8 cellular contexts compared by ENCODE assay signal in the genomic region with DNA sequence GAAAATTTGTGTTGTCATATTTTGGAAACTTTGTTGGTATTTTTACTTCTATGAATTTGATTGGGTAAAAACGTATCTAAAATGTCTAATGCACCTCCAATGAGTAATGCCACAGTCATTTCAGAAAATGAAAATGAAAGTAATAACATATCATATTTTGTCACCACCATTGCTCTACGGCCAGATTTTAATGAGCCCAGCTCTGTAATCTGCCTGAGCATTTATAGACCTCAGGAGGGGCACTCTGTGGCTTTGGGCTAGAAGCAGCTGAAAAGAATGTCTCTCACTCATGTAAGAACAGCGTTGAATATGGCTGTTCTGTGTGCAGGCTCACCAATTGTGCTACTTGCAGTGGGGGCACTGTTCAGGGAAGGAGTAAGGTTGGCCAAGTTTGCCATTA. TPM values are rescaled to one million over a fixed set of nuclear protein-coding genes. Genes with fewer than 3 reads are reported as not detected.
DNase-seq lines count a peak whose midpoint lies in the region; ATAC-seq and TF ChIP-seq lines count a peak whose summit lies in the region.

No MANE protein-coding gene starts in this region.

- no peaks in the 10 kb centered on the region for H3K9me2 ChIP-seq in GM23248 (ENCODE audit: insufficient read depth)

- H3K4me3 Mint-ChIP-seq in neural progenitor cell (no peak overlapping the region), chondrocyte (ENCODE audit: unreplicated experiment) (no peak overlapping the region)

- no peaks in the 10 kb centered on the region for H3K9me3 ChIP-seq in GM23248 (ENCODE audit: low read depth)
- H3K9me3 ChIP-seq in neural progenitor cell (ENCODE audit: low read depth) = no peaks in the 10 kb centered on the region

- no peak for ATAC-seq in GM21447 (IDR thresholded peaks at IDR 0.05; ENCODE audit: unreplicated experiment)
- ATAC-seq in Right ventricle myocardium inferior = no peak

- peak overlapping the region; percentile 31; the same call in 1 of the 2 replicates for H3K4me3 ChIP-seq in GM08714 (ENCODE audit: low read length)
- peak overlapping the region; percentile 68 for H3K4me3 ChIP-seq in GM23248
- H3K4me3 ChIP-seq in fibroblast of the aortic adventitia (ENCODE audit: low read depth, low read length) = peak overlapping the region; percentile 49
- H3K4me3 ChIP-seq in neural progenitor cell = no peak overlapping the region

- no peaks in the 10 kb centered on the region for H3K27me3 Mint-ChIP-seq in neural progenitor cell (ENCODE audit: insufficient read depth, low read depth)
- peaks cover 8% of the 10 kb centered on the region for H3K27me3 Mint-ChIP-seq in chondrocyte (ENCODE audit: low read depth)

- no peaks in the 10 kb centered on the region for H3F3A ChIP-seq in GM23248 (ENCODE audit: insufficient read depth)
- no peaks in the 10 kb centered on the region for H3F3A ChIP-seq in neural progenitor cell (ENCODE audit: low read depth)

- DNase-seq in GM23248 (peak; percentile 36), NCI-H2029 (lab: John Stamatoyannopoulos, UW) (peak; percentile 34), fibroblast of the aortic adventitia (ENCODE audit: low read depth) (peak; percentile 28), neural progenitor cell (ENCODE audit: low spot score) (no peak), Right ventricle myocardium inferior (ENCODE audit: missing footprints) (no peak), chondrocyte (ENCODE audit: low spot score) (no peak)

- intact Hi-C loops in Right ventricle myocardium inferior (cut with DNase I) = no loop called here

- H3K4me1 ChIP-seq in GM23248 (ENCODE audit: insufficient read depth) (no peaks in the 10 kb centered on the region), neural progenitor cell (no peaks in the 10 kb centered on the region)

- TF ChIP-seq CTCF in fibroblast of the aortic adventitia (IDR thresholded peaks at IDR 0.05; ENCODE audit: insufficient read depth, low read length) (no peak), neural progenitor cell (IDR thresholded peaks at IDR 0.05) (no peak), chondrocyte (IDR thresholded peaks at IDR 0.05) (no peak)

- no peaks in the 10 kb centered on the region for H3K9me3 Mint-ChIP-seq in neural progenitor cell
- H3K9me3 Mint-ChIP-seq in chondrocyte (ENCODE audit: low read depth) = peaks cover 9% of the 10 kb centered on the region

- H3K27ac Mint-ChIP-seq in neural progenitor cell = no peak overlapping the region
- H3K27ac Mint-ChIP-seq in chondrocyte (ENCODE audit: unreplicated experiment) = no peak overlapping the region

- H3K27me3 ChIP-seq in GM23248 (replicated peaks; ENCODE audit: insufficient read depth) (no peaks in the 10 kb centered on the region), neural progenitor cell (no peaks in the 10 kb centered on the region)

- H2AFZ ChIP-seq in GM23248 (peak overlapping the region; percentile 86), neural progenitor cell (replicated peaks) (no peak overlapping the region)

- no peaks in the 10 kb centered on the region for H3K36me3 Mint-ChIP-seq in neural progenitor cell
- H3K36me3 Mint-ChIP-seq in chondrocyte (ENCODE audit: low read depth) = peaks cover 3% of the 10 kb centered on the region

- H3K9ac ChIP-seq in GM23248 = peak overlapping the region; percentile 21; the same call in 1 of the 2 replicates
- H3K9ac ChIP-seq in neural progenitor cell = no peak overlapping the region

- H3K4me2 ChIP-seq in GM23248 (ENCODE audit: unreplicated experiment) (peak overlapping the region; percentile 51), neural progenitor cell (no peak overlapping the region)

- H3K4me1 Mint-ChIP-seq in neural progenitor cell (no peaks in the 10 kb centered on the region), chondrocyte (ENCODE audit: low read depth) (peaks cover 4% of the 10 kb centered on the region)

- H3K79me2 ChIP-seq in GM23248 (ENCODE audit: insufficient read depth) (no peaks in the 10 kb centered on the region), neural progenitor cell (ENCODE audit: low read depth) (no peaks in the 10 kb centered on the region)

- H3K27ac ChIP-seq in GM23248 = no peak overlapping the region
- H3K27ac ChIP-seq in neural progenitor cell = no peak overlapping the region

- no peaks in the 10 kb centered on the region for H3K36me3 ChIP-seq in GM23248 (ENCODE audit: low read depth)
- H3K36me3 ChIP-seq in neural progenitor cell = no peaks in the 10 kb centered on the region

- in situ Hi-C loops in GM23248 (cut with MboI) = no loop called here

- 4 to 5% methylated on average over 3 of the region's 3 CpGs for WGBS in GM23248 (ENCODE audit: low coverage in 1 of 2, low lambda C conversion rate in 2 of 2, missing lambda C conversion rate in 2 of 2), 2 experiments

- no peaks in the 10 kb centered on the region for H4K20me1 ChIP-seq in GM23248 (ENCODE audit: insufficient read depth)
- H4K20me1 ChIP-seq in neural progenitor cell (ENCODE audit: low read depth) = no peaks in the 10 kb centered on the region

RNA-seq across cellular contexts. Expression of a gene that starts 32.7 kb away (rescaled TPM):
- total RNA-seq in GM23248 (2014; rRNA removed; shearing (Covaris generic)) = not detected in 2 replicates
- polyA plus RNA-seq in GM23248 (2016; fragmentation: Nextera tagmentation; extraction: Ambion mirVana) = not detected in 2 replicates
- total RNA-seq in fibroblast of the aortic adventitia (ENCODE audit: low replicate concordance) (0.08 and 0.09 TPM in 2 replicates), neural progenitor cell (ENCODE audit: low replicate concordance) (0.17 TPM in 1 of 2 replicates, not detected in the other), Right ventricle myocardium inferior (not detected), chondrocyte (0.27 to 0.44 TPM (median 0.40 TPM) in 3 replicates)

Comparison
In these comparisons a context has a peak if more than half of its experiments do, and no peak if none do; other contexts are left out.
1. DNase-seq: peak in GM23248 (single experiment), NCI-H2029 (single experiment) and fibroblast of the aortic adventitia (single experiment); none in neural progenitor cell (single experiment), Right ventricle myocardium inferior (single experiment) and chondrocyte (single experiment).